1 cellular context compared by ENCODE assay signal in genomic region chr3:148534089-148534988, GRCh38.
TF ChIP-seq lines count a peak whose summit lies in the region.

No MANE protein-coding gene starts in this region.

TF ChIP-seq in HepG2, 621 proteins besides CTCF, POLR2A, EP300 and RAD21 (continued from another document and continues in another):
- no peak for TF ChIP-seq ZNF552 (CRISPR knock-in tag; IDR thresholded peaks at IDR 0.05; ENCODE audit: borderline replicate concordance)
- no peak for TF ChIP-seq ZNF740 (CRISPR knock-in tag; IDR thresholded peaks at IDR 0.05)
- no peak for TF ChIP-seq ZNF678 (CRISPR knock-in tag; IDR thresholded peaks at IDR 0.05)
- no peak for TF ChIP-seq ZNF264 (CRISPR knock-in tag; IDR thresholded peaks at IDR 0.05)
- no peak for TF ChIP-seq ZNF546 (CRISPR knock-in tag; conservative IDR thresholded peaks at IDR 0.05)
- TF ChIP-seq HDAC2 (CRISPR knock-in tag; IDR thresholded peaks at IDR 0.05): peak; percentile 71
- no peak for TF ChIP-seq ZNF207 (IDR thresholded peaks at IDR 0.05; ENCODE audit: borderline replicate concordance)
- 0 out of 2 replicates have a peak, but pooled peaks have one; percentile 9 for TF ChIP-seq ZNF280D (CRISPR knock-in tag; IDR thresholded peaks at IDR 0.05)
- no peak for TF ChIP-seq MBNL3 (CRISPR knock-in tag; conservative IDR thresholded peaks at IDR 0.05)
- TF ChIP-seq TERF1 (CRISPR knock-in tag; IDR thresholded peaks at IDR 0.05): no peak
- no peak for TF ChIP-seq ZNF615 (CRISPR knock-in tag; IDR thresholded peaks at IDR 0.05; ENCODE audit: borderline replicate concordance)
- TF ChIP-seq ZNF382 (CRISPR knock-in tag; IDR thresholded peaks at IDR 0.05; ENCODE audit: borderline replicate concordance): no peak
- no peak for TF ChIP-seq MXD4 (CRISPR knock-in tag; IDR thresholded peaks at IDR 0.05)
- no peak for TF ChIP-seq ZBTB40 (IDR thresholded peaks at IDR 0.05)
- no peak for TF ChIP-seq ZBTB40 (CRISPR knock-in tag; IDR thresholded peaks at IDR 0.05)
- TF ChIP-seq ZNF772 (CRISPR knock-in tag; IDR thresholded peaks at IDR 0.05): no peak
- no peak for TF ChIP-seq ZNF556 (CRISPR knock-in tag; IDR thresholded peaks at IDR 0.05; ENCODE audit: borderline replicate concordance)
- no peak for TF ChIP-seq FOSL2 (CRISPR knock-in tag; IDR thresholded peaks at IDR 0.05)
- TF ChIP-seq HNRNPK (IDR thresholded peaks at IDR 0.05; ENCODE audit: low read depth, low read length, poor library complexity, severe bottlenecking): no peak
- TF ChIP-seq ZNF644 (CRISPR knock-in tag; IDR thresholded peaks at IDR 0.05; ENCODE audit: low read depth): peak; percentile 86
- no peak for TF ChIP-seq SRY (CRISPR knock-in tag; IDR thresholded peaks at IDR 0.05)
- TF ChIP-seq MED8 (CRISPR knock-in tag; IDR thresholded peaks at IDR 0.05; ENCODE audit: insufficient replicate concordance): no peak
- TF ChIP-seq STAG1 (CRISPR knock-in tag; IDR thresholded peaks at IDR 0.05): no peak
- TF ChIP-seq PHF5A (CRISPR knock-in tag; IDR thresholded peaks at IDR 0.05; ENCODE audit: low read depth, unreplicated experiment): no peak
- TF ChIP-seq ZBTB43 (CRISPR knock-in tag; conservative IDR thresholded peaks at IDR 0.05): no peak
- no peak for TF ChIP-seq ZUFSP (CRISPR knock-in tag; IDR thresholded peaks at IDR 0.05; ENCODE audit: borderline replicate concordance)
- no peak for TF ChIP-seq ZNF761 (CRISPR knock-in tag; conservative IDR thresholded peaks at IDR 0.05)
- no peak for TF ChIP-seq ZNF639 (CRISPR knock-in tag; conservative IDR thresholded peaks at IDR 0.05)
- no peak for TF ChIP-seq ETS1 (CRISPR knock-in tag; IDR thresholded peaks at IDR 0.05)
- peak; percentile 76; the same call in 1 of the 2 replicates for TF ChIP-seq FOXK1 (CRISPR knock-in tag; IDR thresholded peaks at IDR 0.05; ENCODE audit: borderline replicate concordance, low read depth)
- no peak; the same call in 1 of the 2 replicates for TF ChIP-seq RCOR2 (CRISPR knock-in tag; IDR thresholded peaks at IDR 0.05)
- TF ChIP-seq ZFAT (CRISPR knock-in tag; conservative IDR thresholded peaks at IDR 0.05): no peak
- TF ChIP-seq SMYD3 (CRISPR knock-in tag; IDR thresholded peaks at IDR 0.05): no peak; the same call in 1 of the 2 replicates
- TF ChIP-seq ZBTB34 (CRISPR knock-in tag; IDR thresholded peaks at IDR 0.05): no peak
- no peak for TF ChIP-seq ZFP90 (CRISPR knock-in tag; IDR thresholded peaks at IDR 0.05; ENCODE audit: borderline replicate concordance)
- no peak for TF ChIP-seq FOSL1 (CRISPR knock-in tag; IDR thresholded peaks at IDR 0.05; ENCODE audit: borderline replicate concordance)
- no peak for TF ChIP-seq ZNF770 (CRISPR knock-in tag; IDR thresholded peaks at IDR 0.05)
